Comparison of ENCODE assay signal across 13 cellular contexts in genomic region chr5:178356459-178356872, GRCh38.
DNase-seq lines count a peak whose midpoint lies in the region; ATAC-seq and TF ChIP-seq lines count a peak whose summit lies in the region.
"Had no signal": no experiment of that assay in that cellular context is flagged by ENCODE, and none has a peak within 500 bp of the region (broad histone marks: within the 10 kb centered on the region; RNA-seq: fewer than 3 reads in every experiment).

No MANE protein-coding gene starts in this region.

- DNase-seq in H4 (ENCODE audit: low spot score) (peak; percentile 63), islet precursor cell (peak; percentile 91), sciatic nerve (ENCODE audit: low spot score) (no peak), glomerular visceral epithelial cell (ENCODE audit: extremely low spot score) (no peak), immature natural killer cell (no peak), body of pancreas (no peak)
- DNase-seq: activated T-cell treated with anti-CD3 and anti-CD28 coated beads, Interleukin-2, amount 50 U/mL, for 4 hours; NCI-H345; sigmoid colon had no signal

- H3K36me3 Mint-ChIP-seq in dendritic cell treated with granulocyte-macrophage colony-stimulating factor and Interleukin-4, amounts not matched to agents 40 ng/mL and 50 ng/mL, for 4 days (ENCODE audit: low read depth): no peaks in the 10 kb centered on the region
- no peaks in the 10 kb centered on the region for H3K36me3 Mint-ChIP-seq in immature natural killer cell

- peaks cover 39% of the 10 kb centered on the region for H3K4me1 Mint-ChIP-seq in dendritic cell treated with granulocyte-macrophage colony-stimulating factor and Interleukin-4, amounts not matched to agents 40 ng/mL and 50 ng/mL, for 4 days (ENCODE audit: low read depth)
- H3K4me1 Mint-ChIP-seq in immature natural killer cell: peaks cover 0 to 17% of the 10 kb centered on the region in 2 donors

- H3K27me3 Mint-ChIP-seq in dendritic cell treated with granulocyte-macrophage colony-stimulating factor and Interleukin-4, amounts not matched to agents 40 ng/mL and 50 ng/mL, for 4 days: peaks cover 19% of the 10 kb centered on the region
- peaks cover 2 to 8% (median 2%) of the 10 kb centered on the region in 3 donors for H3K27me3 Mint-ChIP-seq in immature natural killer cell (ENCODE audit: low read depth in 3 of 3)

- H3K4me1 ChIP-seq in body of pancreas: no peaks in the 10 kb centered on the region

- peak overlapping the region; percentile 45 for H3K4me3 Mint-ChIP-seq in dendritic cell treated with granulocyte-macrophage colony-stimulating factor and Interleukin-4, amounts not matched to agents 40 ng/mL and 50 ng/mL, for 4 days
- H3K4me3 Mint-ChIP-seq in immature natural killer cell: peak overlapping the region in 2 of 5 donors; percentile 11 to 69
- H3K4me3 Mint-ChIP-seq: activated T-cell treated with anti-CD3 and anti-CD28 coated beads, Interleukin-2, amount 50 U/mL, for 4 hours had no signal

- H3K27me3 ChIP-seq in body of pancreas: peaks cover 0 to 10% of the 10 kb centered on the region in 2 donors

- intact Hi-C loops in dendritic cell treated with granulocyte-macrophage colony-stimulating factor and Interleukin-4, amounts not matched to agents 40 ng/mL and 50 ng/mL, for 4 days (cut with micrococcal nuclease): no loop called here
- intact Hi-C loops in sciatic nerve (cut with DNase I) (no loop called here), body of pancreas (cut with DNase I) (no loop called here)

- TF ChIP-seq CTCF in body of pancreas (IDR thresholded peaks at IDR 0.05): no peak

- peak; percentile 46 for ATAC-seq in sciatic nerve
- ATAC-seq in GM21360 (IDR thresholded peaks at IDR 0.05; ENCODE audit: unreplicated experiment): no peak
- no peak for ATAC-seq in body of pancreas

- TF ChIP-seq POLR2A in body of pancreas (IDR thresholded peaks at IDR 0.05): no peak

- no peak overlapping the region for H3K27ac ChIP-seq in body of pancreas
- H3K27ac ChIP-seq: breast epithelium, sigmoid colon had no signal

- H3K9me3 Mint-ChIP-seq in dendritic cell treated with granulocyte-macrophage colony-stimulating factor and Interleukin-4, amounts not matched to agents 40 ng/mL and 50 ng/mL, for 4 days: no peaks in the 10 kb centered on the region
- no peaks in the 10 kb centered on the region for H3K9me3 Mint-ChIP-seq in immature natural killer cell
- H3K9me3 Mint-ChIP-seq: activated T-cell treated with anti-CD3 and anti-CD28 coated beads, Interleukin-2, amount 50 U/mL, for 4 hours had no signal

- no peak overlapping the region for H3K4me3 ChIP-seq in body of pancreas
- H3K4me3 ChIP-seq: lung had no signal

- H3K9me3 ChIP-seq in body of pancreas: no peaks in the 10 kb centered on the region
- H3K9me3 ChIP-seq: breast epithelium, sigmoid colon had no signal

- peak overlapping the region; percentile 23 for H3K27ac Mint-ChIP-seq in dendritic cell treated with granulocyte-macrophage colony-stimulating factor and Interleukin-4, amounts not matched to agents 40 ng/mL and 50 ng/mL, for 4 days
- no peak overlapping the region for H3K27ac Mint-ChIP-seq in immature natural killer cell

- H3K36me3 ChIP-seq in body of pancreas (replicated peaks in 1 of 2; ENCODE audit: insufficient read depth in 1 of 2, low read depth in 2 of 2): no peaks in the 10 kb centered on the region
- H3K36me3 ChIP-seq: breast epithelium, sigmoid colon had no signal

- WGBS in body of pancreas, 2 donors: 0% methylated on average over 9 to 13 of the region's 13 CpGs

Comparison
In these comparisons a context has a peak if more than half of its experiments do, and no peak if none do; other contexts are left out.
1. DNase-seq: peak in H4 (single experiment) and islet precursor cell (single experiment); none in sciatic nerve (single experiment), glomerular visceral epithelial cell (single experiment), immature natural killer cell (0 of 3) and body of pancreas (0 of 4).